17 cellular contexts compared by ENCODE assay signal in genomic region chr4:31692407-31692940, GRCh38.
A peak's percentile ranks its signal among the peaks of the same experiment; 100 is the strongest.
DNase-seq lines count a peak whose midpoint lies in the region; ATAC-seq, FAIRE-seq and TF ChIP-seq lines count a peak whose summit lies in the region.
"Had no signal": no experiment of that assay in that cellular context is flagged by ENCODE, and none has a peak within 500 bp of the region (broad histone marks: within the 10 kb centered on the region; RNA-seq: fewer than 3 reads in every experiment).

No MANE protein-coding gene starts in this region.

- no peaks in the 10 kb centered on the region for H4K20me1 ChIP-seq in PC-3 (ENCODE audit: low read length)

- 23% methylated on average over 4 of the region's 4 CpGs for WGBS in A549 (ENCODE audit: missing lambda C conversion rate)

- DNase-seq in A549 (ENCODE audit: low read depth in 1 of 2, low spot score in 1 of 2) (peak in 1 of 2 experiments; percentile 3), GM13977 (ENCODE audit: low spot score) (no peak), PC-3 (no peak), epithelial cell of esophagus (ENCODE audit: low read depth) (no peak), HEK293T (ENCODE audit: extremely low spot score) (no peak), 8988T (no peak)
- DNase-seq in stimulated activated CD4-positive, alpha-beta T cell treated with anti-CD3 and anti-CD28 coated beads, Interleukin-2, amount 100 ng/mL, for 24 hours: no peak
- DNase-seq: activated CD4-positive, alpha-beta T cell treated with anti-CD3 and anti-CD28 coated beads for 1 hour; activated CD8-positive, alpha-beta memory T cell treated with anti-CD3 and anti-CD28 coated beads, Interleukin-2, amount 50 U/mL, for 4 hours; activated naive CD4-positive, alpha-beta T cell treated with Interleukin-2 at 50 U/mL for 16 hours; effector memory CD8-positive, alpha-beta T cell; mesendoderm; NCI-H526; right cardiac atrium; stimulated activated CD4-positive, alpha-beta T cell treated with anti-CD3 and anti-CD28 coated beads, Interleukin-2, amount 100 ng/mL, for 48 hours had no signal

- no TSS peak for BruUV-seq in PC-3 (replicated peaks; lab: Mats Ljungman, UMichigan)

- in situ Hi-C loops in GM13977 (cut with MboI; ENCODE audit: low pct_unique_long_range_greater_than_20kb, low sequenced_read_pairs, unreplicated experiment): no loop called here

- no peak for TF ChIP-seq EP300 in A549 (IDR thresholded peaks at IDR 0.05)

- H3K9me3 ChIP-seq in A549 (no peaks in the 10 kb centered on the region), PC-3 (ENCODE audit: low read length) (no peaks in the 10 kb centered on the region)
- H3K9me3 ChIP-seq: gastroesophageal sphincter had no signal

- TF ChIP-seq CTCF in A549 (IDR thresholded peaks at IDR 0.05): peak; percentile 8; the same call in 1 of the 3 replicates
- peak; percentile 22 for TF ChIP-seq CTCF in GM13977 (IDR thresholded peaks at IDR 0.05; ENCODE audit: extremely low read depth, insufficient read depth, missing control alignments)
- TF ChIP-seq CTCF in PC-3 (conservative IDR thresholded peaks at IDR 0.05; ENCODE audit: low read depth, low read length): peak; percentile 48; the same call in 1 of the 2 replicates
- peak; percentile 29 for TF ChIP-seq CTCF in epithelial cell of esophagus (IDR thresholded peaks at IDR 0.05; ENCODE audit: insufficient read depth, low read depth, low read length, missing control alignments)

- H3K27ac ChIP-seq in A549: no peak overlapping the region
- H3K27ac ChIP-seq in PC-3 (ENCODE audit: low read length): no peak overlapping the region
- H3K27ac ChIP-seq: gastroesophageal sphincter had no signal

- H2AFZ ChIP-seq in PC-3 (ENCODE audit: low read length): no peak overlapping the region

- POLR2A ChIA-PET in A549 (lab: Yijun Ruan, JAX) (no interaction called here), PC-3 (lab: Charles Lee; ENCODE audit: unreplicated experiment) (no interaction called here), HEK293T (lab: Yijun Ruan, JAX) (no interaction called here)

- H3K27me3 ChIP-seq in PC-3 (ENCODE audit: low read length): no peaks in the 10 kb centered on the region
- H3K27me3 ChIP-seq: gastroesophageal sphincter had no signal

- FAIRE-seq in A549 (lab: Jason Lieb, UNC): no peak

- H3K4me3 ChIP-seq in A549: no peak overlapping the region
- H3K4me3 ChIP-seq in PC-3 (ENCODE audit: low read length): no peak overlapping the region
- no peak overlapping the region for H3K4me3 ChIP-seq in epithelial cell of esophagus (ENCODE audit: low read length)
- H3K4me3 ChIP-seq: gastroesophageal sphincter had no signal

- no peaks in the 10 kb centered on the region for H3K36me3 ChIP-seq in PC-3 (ENCODE audit: low read depth, low read length)
- H3K36me3 ChIP-seq: gastroesophageal sphincter had no signal

- H3K79me2 ChIP-seq in PC-3 (ENCODE audit: low read length): no peaks in the 10 kb centered on the region

- no peak overlapping the region for H3K9ac ChIP-seq in PC-3 (ENCODE audit: low read length)

- CTCF ChIA-PET in A549 (lab: Yijun Ruan, JAX) (no interaction called here), PC-3 (lab: Charles Lee) (no interaction called here), HEK293T (lab: Yijun Ruan, JAX) (no interaction called here)

- TF ChIP-seq RAD21 in A549 (conservative IDR thresholded peaks at IDR 0.05 in 1 of 2, IDR thresholded peaks at IDR 0.05 in 1 of 2): peak in 1 of 2 experiments; percentile 15; a peak in 1 of 5 replicates

- no peaks in the 10 kb centered on the region for H3K9me2 ChIP-seq in PC-3 (replicated peaks; ENCODE audit: low read length)

- no peaks in the 10 kb centered on the region for H3F3A ChIP-seq in PC-3 (ENCODE audit: low read length, unreplicated experiment)

- no peaks in the 10 kb centered on the region for H3K4me1 ChIP-seq in A549
- no peaks in the 10 kb centered on the region for H3K4me1 ChIP-seq in PC-3 (ENCODE audit: insufficient read depth, low read length)
- H3K4me1 ChIP-seq: gastroesophageal sphincter had no signal

- ATAC-seq in A549 (no peak), PC-3 (no peak), HG03460 (IDR thresholded peaks at IDR 0.05; ENCODE audit: unreplicated experiment) (no peak)
- ATAC-seq: effector memory CD8-positive, alpha-beta T cell; gastroesophageal sphincter; right cardiac atrium had no signal

- H3K4me2 ChIP-seq in A549: no peak overlapping the region
- no peak overlapping the region for H3K4me2 ChIP-seq in PC-3 (ENCODE audit: low read length)

- TF ChIP-seq POLR2A in A549 (IDR thresholded peaks at IDR 0.05; ENCODE audit: low read length): no peak

- intact Hi-C loops in PC-3 (cut with micrococcal nuclease): no loop called here

TF ChIP-seq in A549, 52 proteins besides CTCF, POLR2A, EP300 and RAD21:
- TF ChIP-seq HOXB13 (CRISPR knock-in tag; IDR thresholded peaks at IDR 0.05; ENCODE audit: low read depth): no peak
- TF ChIP-seq ZFP36 (IDR thresholded peaks at IDR 0.05; ENCODE audit: borderline replicate concordance, partially characterized antibody): no peak
- no peak for TF ChIP-seq FOSB (CRISPR knock-in tag; IDR thresholded peaks at IDR 0.05)
- TF ChIP-seq ZNF302 (CRISPR knock-in tag; IDR thresholded peaks at IDR 0.05): no peak
- TF ChIP-seq HES2 (IDR thresholded peaks at IDR 0.05): no peak
- TF ChIP-seq KDM5A (IDR thresholded peaks at IDR 0.05): no peak

TF ChIP-seq in HEK293T, 16 proteins besides CTCF, POLR2A, EP300 and RAD21:
- TF ChIP-seq FOXM1 (IDR thresholded peaks at IDR 0.05; ENCODE audit: borderline replicate concordance) (no peak), ZNF384 (IDR thresholded peaks at IDR 0.05) (no peak)
